ENCODE assay signal across 15 cellular contexts in genomic region chr11:61037694-61038093, GRCh38.
DNase-seq lines count a peak whose midpoint lies in the region; ATAC-seq and TF ChIP-seq lines count a peak whose summit lies in the region.
"Had no signal": no experiment of that assay in that cellular context is flagged by ENCODE, and none has a peak within 500 bp of the region (broad histone marks: within the 10 kb centered on the region; RNA-seq: fewer than 3 reads in every experiment).

No MANE protein-coding gene starts in this region.

- no peaks in the 10 kb centered on the region for H3K27me3 ChIP-seq in A673 (replicated peaks; ENCODE audit: insufficient read depth, low read depth, low read length, poor library complexity)
- H3K27me3 ChIP-seq: gastrocnemius medialis, SJCRH30 had no signal

- TF ChIP-seq CTCF in astrocyte of the spinal cord (IDR thresholded peaks at IDR 0.05; ENCODE audit: low read depth, low read length) = no peak
- no peak for TF ChIP-seq CTCF in A673 (conservative IDR thresholded peaks at IDR 0.05; ENCODE audit: low read depth, low read length)

- no peaks in the 10 kb centered on the region for H3K9me3 ChIP-seq in A673 (ENCODE audit: low read depth, low read length, poor library complexity, severe bottlenecking)
- H3K9me3 ChIP-seq: gastrocnemius medialis, SJCRH30 had no signal

- H3K4me1 ChIP-seq in A673 (ENCODE audit: insufficient read depth, low read length, poor library complexity, severe bottlenecking) = no peaks in the 10 kb centered on the region
- H3K4me1 ChIP-seq: SJCRH30 had no signal

- in situ Hi-C loops in astrocyte of the spinal cord (cut with HindIII; ENCODE audit: low sequenced_read_pairs) = no loop called here

- CTCF ChIA-PET in A673 (lab: Charles Lee) = no interaction called here

- intact Hi-C loops in A673 (cut with micrococcal nuclease; ENCODE audit: unreplicated experiment) = no loop called here

- DNase-seq in NCI-H2029 (lab: John Stamatoyannopoulos, UW) (peak; percentile 8), NCI-H2029 treated with DMSO at 0.1 percent for 48 hours (lab: John Stamatoyannopoulos, UW) (no peak), RKO (ENCODE audit: low spot score) (peak; percentile 9), astrocyte of the spinal cord (ENCODE audit: low read depth, low spot score) (peak; percentile 28), occipital lobe (lab: John Stamatoyannopoulos, UW) (peak; percentile 60), A673 (ENCODE audit: low spot score) (no peak), GOT3 (lab: John Stamatoyannopoulos, UW) (no peak)
- DNase-seq: central memory CD4-positive, alpha-beta T cell; gastrocnemius medialis; Kasumi-1; NCI-H446; SJCRH30; stimulated activated naive B cell treated with anti-CD40 and anti-IgM and Interleukin-4, amounts not matched to agents 10 μg/mL and 1 μg/mL and 100 μg/mL, for 72 hours had no signal

- BruUV-seq in A673 (replicated peaks; lab: Mats Ljungman, UMichigan) = no TSS peak

- no peaks in the 10 kb centered on the region for H3K36me3 ChIP-seq in A673 (ENCODE audit: insufficient read depth, low read length, poor library complexity, severe bottlenecking)
- H3K36me3 ChIP-seq: gastrocnemius medialis, SJCRH30 had no signal

- POLR2A ChIA-PET in A673 (lab: Charles Lee; ENCODE audit: low non-redundant PET) = no interaction called here

- no peak for ATAC-seq in HG03039 (IDR thresholded peaks at IDR 0.05; ENCODE audit: unreplicated experiment)
- ATAC-seq: gastrocnemius medialis; stimulated activated naive B cell treated with anti-CD40 and anti-IgM and Interleukin-4, amounts not matched to agents 10 μg/mL and 1 μg/mL and 100 μg/mL, for 72 hours had no signal

- H3K4me3 ChIP-seq in astrocyte of the spinal cord (ENCODE audit: low read depth, low read length) (no peak overlapping the region), A673 (ENCODE audit: low read depth, low read length, poor library complexity, severe bottlenecking) (no peak overlapping the region)
- H3K4me3 ChIP-seq: gastrocnemius medialis, SJCRH30 had no signal

- H3K27ac ChIP-seq in A673 (ENCODE audit: low read depth, low read length, poor library complexity, severe bottlenecking) = no peak overlapping the region
- H3K27ac ChIP-seq: 22Rv1, gastrocnemius medialis, SJCRH30 had no signal

Comparison
In these comparisons a context has a peak if more than half of its experiments do, and no peak if none do; other contexts are left out.
1. DNase-seq: peak in NCI-H2029 (single experiment), RKO (single experiment), astrocyte of the spinal cord (single experiment) and occipital lobe (single experiment); none in NCI-H2029 treated with DMSO at 0.1 percent for 48 hours (single experiment), A673 (single experiment) and GOT3 (single experiment).